In genomic region chr6:53861543-53861942, GRCh38 we compare ENCODE assay signal across 22 cellular contexts.
DNase-seq lines count a peak whose midpoint lies in the region; ATAC-seq and TF ChIP-seq lines count a peak whose summit lies in the region.
"Had no signal": no experiment of that assay in that cellular context is flagged by ENCODE, and none has a peak within 500 bp of the region (broad histone marks: within the 10 kb centered on the region; RNA-seq: fewer than 3 reads in every experiment).

No MANE protein-coding gene starts in this region.

- H3K4me1 Mint-ChIP-seq in activated CD4-positive, alpha-beta T cell treated with anti-CD3 and anti-CD28 coated beads, Interleukin-2, amount 10 ng/mL, durations not matched to agents 24 days and 14 days, result no peaks in the 10 kb centered on the region
- no peaks in the 10 kb centered on the region for H3K4me1 Mint-ChIP-seq in activated T-helper 17 cell treated with anti-CD3 and anti-CD28 coated beads, Interleukin-2, amount 50 U/mL, for 72 hours
- peaks cover 6% of the 10 kb centered on the region for H3K4me1 Mint-ChIP-seq in stimulated activated effector memory CD8-positive, alpha-beta T cell treated with anti-CD3 and anti-CD28 coated beads, Interleukin-12 subunit alpha, Interleukin-12 subunit beta, amount 100 ng/mL, for 72 hours

- H3K36me3 Mint-ChIP-seq in activated CD4-positive, alpha-beta T cell treated with anti-CD3 and anti-CD28 coated beads, Interleukin-2, amount 10 ng/mL, durations not matched to agents 24 days and 14 days (ENCODE audit: low read depth), result no peaks in the 10 kb centered on the region
- no peaks in the 10 kb centered on the region for H3K36me3 Mint-ChIP-seq in activated T-helper 17 cell treated with anti-CD3 and anti-CD28 coated beads, Interleukin-2, amount 50 U/mL, for 72 hours (ENCODE audit: low read depth)
- H3K36me3 Mint-ChIP-seq in stimulated activated effector memory CD8-positive, alpha-beta T cell treated with anti-CD3 and anti-CD28 coated beads, Interleukin-12 subunit alpha, Interleukin-12 subunit beta, amount 100 ng/mL, for 72 hours, result no peaks in the 10 kb centered on the region
- H3K36me3 Mint-ChIP-seq: CD4-positive, alpha-beta memory T cell had no signal

- no peaks in the 10 kb centered on the region for H3K36me3 ChIP-seq in mucosa of descending colon (ENCODE audit: low read depth)
- H3K36me3 ChIP-seq: thoracic aorta had no signal

- peaks cover 10% of the 10 kb centered on the region for H3K4me1 ChIP-seq in mucosa of descending colon (ENCODE audit: low read depth)

- H3K4me3 Mint-ChIP-seq in activated CD4-positive, alpha-beta T cell treated with anti-CD3 and anti-CD28 coated beads, Interleukin-2, amount 10 ng/mL, durations not matched to agents 24 days and 14 days, result no peak overlapping the region
- H3K4me3 Mint-ChIP-seq in activated T-helper 17 cell treated with anti-CD3 and anti-CD28 coated beads, Interleukin-2, amount 50 U/mL, for 72 hours, result no peak overlapping the region
- no peak overlapping the region for H3K4me3 Mint-ChIP-seq in stimulated activated effector memory CD8-positive, alpha-beta T cell treated with anti-CD3 and anti-CD28 coated beads, Interleukin-12 subunit alpha, Interleukin-12 subunit beta, amount 100 ng/mL, for 72 hours
- H3K4me3 Mint-ChIP-seq: CD4-positive, alpha-beta memory T cell had no signal

- no peak for TF ChIP-seq CTCF in mucosa of descending colon (IDR thresholded peaks at IDR 0.05)

- intact Hi-C loops in activated CD4-positive, alpha-beta T cell treated with anti-CD3 and anti-CD28 coated beads, Interleukin-2, amount 10 ng/mL, durations not matched to agents 24 days and 14 days (cut with micrococcal nuclease), result no loop called here
- intact Hi-C loops in mucosa of descending colon (cut with DNase I, micrococcal nuclease), result no loop called here

- H3K4me3 ChIP-seq in mucosa of descending colon, result no peak overlapping the region
- H3K4me3 ChIP-seq: SK-N-MC, thoracic aorta had no signal

- H3K27ac Mint-ChIP-seq in activated CD4-positive, alpha-beta T cell treated with anti-CD3 and anti-CD28 coated beads, Interleukin-2, amount 10 ng/mL, durations not matched to agents 24 days and 14 days, result no peak overlapping the region
- no peak overlapping the region for H3K27ac Mint-ChIP-seq in activated T-helper 17 cell treated with anti-CD3 and anti-CD28 coated beads, Interleukin-2, amount 50 U/mL, for 72 hours
- no peak overlapping the region for H3K27ac Mint-ChIP-seq in stimulated activated effector memory CD8-positive, alpha-beta T cell treated with anti-CD3 and anti-CD28 coated beads, Interleukin-12 subunit alpha, Interleukin-12 subunit beta, amount 100 ng/mL, for 72 hours

- ATAC-seq in activated T-helper 17 cell treated with anti-CD3 and anti-CD28 coated beads, Interleukin-2, amount 50 U/mL, for 72 hours (replicated peaks), result peak; percentile 69
- ATAC-seq in stimulated activated effector memory CD8-positive, alpha-beta T cell treated with anti-CD3 and anti-CD28 coated beads, Interleukin-12 subunit alpha, Interleukin-12 subunit beta, amount 100 ng/mL, for 72 hours, result peak; percentile 76
- ATAC-seq in mucosa of descending colon (no peak), HG02642 (IDR thresholded peaks at IDR 0.05; ENCODE audit: poor library complexity, unreplicated experiment) (no peak)
- ATAC-seq: left lobe of liver had no signal

- H3K27me3 Mint-ChIP-seq in activated CD4-positive, alpha-beta T cell treated with anti-CD3 and anti-CD28 coated beads, Interleukin-2, amount 10 ng/mL, durations not matched to agents 24 days and 14 days, result no peaks in the 10 kb centered on the region
- H3K27me3 Mint-ChIP-seq in activated T-helper 17 cell treated with anti-CD3 and anti-CD28 coated beads, Interleukin-2, amount 50 U/mL, for 72 hours, result no peaks in the 10 kb centered on the region
- H3K27me3 Mint-ChIP-seq: CD4-positive, alpha-beta memory T cell had no signal

- peak; percentile 36 for DNase-seq in activated CD4-positive, alpha-beta T cell treated with anti-CD3 and anti-CD28 coated beads, Interleukin-2, amount 10 ng/mL, durations not matched to agents 24 days and 14 days
- no peak for DNase-seq in activated CD4-positive, alpha-beta T cell treated with anti-CD3 and anti-CD28 coated beads for 4 hours
- DNase-seq in islet precursor cell, result peak; percentile 63
- DNase-seq in stimulated activated effector memory CD8-positive, alpha-beta T cell treated with anti-CD3 and anti-CD28 coated beads, Interleukin-12 subunit alpha, Interleukin-12 subunit beta, amount 100 ng/mL, for 72 hours (ENCODE audit: low spot score in 2 of 2), result no peak
- DNase-seq in mucosa of descending colon, result no peak
- DNase-seq in NCI-H1694 treated with DMSO at 0.1 percent for 48 hours (lab: John Stamatoyannopoulos, UW), result no peak
- DNase-seq: 8988T; activated CD8-positive, alpha-beta memory T cell treated with anti-CD3 and anti-CD28 coated beads, Interleukin-2, amount 50 U/mL, for 48 hours; activated effector memory CD4-positive, alpha-beta T cell treated with Interleukin-2 at 50 U/mL for 16 hours; CD4-positive, alpha-beta memory T cell; DMS153; GDM1; head of caudate nucleus; midbrain; NCI-H2107; NK-92 treated with Interleukin-12 subunit alpha and Interleukin-12 subunit beta, amount 100 ng/mL, for 24 hours; posterior cingulate gyrus had no signal

- no peaks in the 10 kb centered on the region for H3K9me3 ChIP-seq in mucosa of descending colon
- H3K9me3 ChIP-seq: thoracic aorta had no signal

- H3K9me3 Mint-ChIP-seq in activated CD4-positive, alpha-beta T cell treated with anti-CD3 and anti-CD28 coated beads, Interleukin-2, amount 10 ng/mL, durations not matched to agents 24 days and 14 days, result no peaks in the 10 kb centered on the region
- H3K9me3 Mint-ChIP-seq in activated T-helper 17 cell treated with anti-CD3 and anti-CD28 coated beads, Interleukin-2, amount 50 U/mL, for 72 hours, result no peaks in the 10 kb centered on the region
- H3K9me3 Mint-ChIP-seq in stimulated activated effector memory CD8-positive, alpha-beta T cell treated with anti-CD3 and anti-CD28 coated beads, Interleukin-12 subunit alpha, Interleukin-12 subunit beta, amount 100 ng/mL, for 72 hours, result no peaks in the 10 kb centered on the region
- H3K9me3 Mint-ChIP-seq: CD4-positive, alpha-beta memory T cell had no signal

Comparison
In these comparisons a context has a peak if more than half of its experiments do, and no peak if none do; other contexts are left out.
1. DNase-seq: peak in activated CD4-positive, alpha-beta T cell treated with anti-CD3 and anti-CD28 coated beads, Interleukin-2, amount 10 ng/mL, durations not matched to agents 24 days and 14 days (single experiment) and islet precursor cell (single experiment); none in activated CD4-positive, alpha-beta T cell treated with anti-CD3 and anti-CD28 coated beads for 4 hours (0 of 2), stimulated activated effector memory CD8-positive, alpha-beta T cell treated with anti-CD3 and anti-CD28 coated beads, Interleukin-12 subunit alpha, Interleukin-12 subunit beta, amount 100 ng/mL, for 72 hours (0 of 2), mucosa of descending colon (0 of 3) and NCI-H1694 treated with DMSO at 0.1 percent for 48 hours (single experiment).
2. ATAC-seq: peak in activated T-helper 17 cell treated with anti-CD3 and anti-CD28 coated beads, Interleukin-2, amount 50 U/mL, for 72 hours (single experiment) and stimulated activated effector memory CD8-positive, alpha-beta T cell treated with anti-CD3 and anti-CD28 coated beads, Interleukin-12 subunit alpha, Interleukin-12 subunit beta, amount 100 ng/mL, for 72 hours (single experiment); none in mucosa of descending colon (single experiment) and HG02642 (single experiment).